In genomic region chr19:40687525-40688016, GRCh38 we compare ENCODE assay signal across 9 cellular contexts. TPM values are rescaled to one million over a fixed set of nuclear protein-coding genes. Genes with fewer than 3 reads are reported as not detected.
DNase-seq lines count a peak whose midpoint lies in the region; ATAC-seq and TF ChIP-seq lines count a peak whose summit lies in the region.
"Had no signal": no experiment of that assay in that cellular context is flagged by ENCODE, and none has a peak within 500 bp of the region (broad histone marks: within the 10 kb centered on the region; RNA-seq: fewer than 3 reads in every experiment).

No MANE protein-coding gene starts in this region.

- H3K4me1 ChIP-seq in adrenal gland (replicated peaks in 1 of 2) = peaks cover 13 to 15% of the 10 kb centered on the region in 2 donors

- DNase-seq in GM12864 (ENCODE audit: low read depth) (peak; percentile 62), adrenal gland (peak in 6 of 7 donors; percentile 39 to 86 (median 58)), left ventricle myocardium superior (peak; percentile 91), DMS79 (lab: John Stamatoyannopoulos, UW) (no peak), SKM-1 treated with dmso at 0.1 percent for 144 hours (lab: John Stamatoyannopoulos, UW; ENCODE audit: unreplicated experiment) (no peak), occipital lobe (lab: John Stamatoyannopoulos, UW) (no peak)
- no peak for DNase-seq in stimulated activated effector memory CD8-positive, alpha-beta T cell treated with anti-CD3 and anti-CD28 coated beads, Interleukin-12 subunit alpha, Interleukin-12 subunit beta, amount 100 ng/mL, for 72 hours (ENCODE audit: low spot score in 2 of 2)
- DNase-seq in stimulated activated CD4-positive, alpha-beta T cell treated with anti-CD3 and anti-CD28 coated beads, Interleukin-1b, Interleukin-23, amount 100 ng/mL, for 48 hours = no peak
- DNase-seq: MV-4-11 had no signal

- ATAC-seq in left ventricle myocardium superior = peak; percentile 54
- ATAC-seq in stimulated activated effector memory CD8-positive, alpha-beta T cell treated with anti-CD3 and anti-CD28 coated beads, Interleukin-12 subunit alpha, Interleukin-12 subunit beta, amount 100 ng/mL, for 72 hours = peak; percentile 27

- WGBS in adrenal gland, 4 donors = 56 to 72% (median 67%) methylated on average over 7 to 12 of the region's 12 CpGs

- no peaks in the 10 kb centered on the region for H3K9me3 ChIP-seq in adrenal gland (replicated peaks in 1 of 3)

- H3K27ac Mint-ChIP-seq in stimulated activated effector memory CD8-positive, alpha-beta T cell treated with anti-CD3 and anti-CD28 coated beads, Interleukin-12 subunit alpha, Interleukin-12 subunit beta, amount 100 ng/mL, for 72 hours = no peak overlapping the region

- H3K36me3 ChIP-seq in adrenal gland (replicated peaks in 1 of 2) = peaks cover 0 to 12% of the 10 kb centered on the region in 2 donors

- peak overlapping the region in 2 of 5 donors; percentile 30 to 89 for H3K27ac ChIP-seq in adrenal gland

- H3K4me3 ChIP-seq in GM12864 (ENCODE audit: low read depth, low read length) = no peak overlapping the region
- no peak overlapping the region for H3K4me3 ChIP-seq in adrenal gland

- intact Hi-C loops in adrenal gland (cut with DNase I) = no loop called here
- intact Hi-C loops in left ventricle myocardium superior (cut with micrococcal nuclease) = no loop called here

- no peak overlapping the region for H3K4me3 Mint-ChIP-seq in stimulated activated effector memory CD8-positive, alpha-beta T cell treated with anti-CD3 and anti-CD28 coated beads, Interleukin-12 subunit alpha, Interleukin-12 subunit beta, amount 100 ng/mL, for 72 hours

- no peaks in the 10 kb centered on the region for H3K9me3 Mint-ChIP-seq in stimulated activated effector memory CD8-positive, alpha-beta T cell treated with anti-CD3 and anti-CD28 coated beads, Interleukin-12 subunit alpha, Interleukin-12 subunit beta, amount 100 ng/mL, for 72 hours

- peaks cover 6% of the 10 kb centered on the region for H3K36me3 Mint-ChIP-seq in stimulated activated effector memory CD8-positive, alpha-beta T cell treated with anti-CD3 and anti-CD28 coated beads, Interleukin-12 subunit alpha, Interleukin-12 subunit beta, amount 100 ng/mL, for 72 hours

- H3K4me1 Mint-ChIP-seq in stimulated activated effector memory CD8-positive, alpha-beta T cell treated with anti-CD3 and anti-CD28 coated beads, Interleukin-12 subunit alpha, Interleukin-12 subunit beta, amount 100 ng/mL, for 72 hours = peaks cover 14% of the 10 kb centered on the region

- TF ChIP-seq CTCF in GM12864 (IDR thresholded peaks at IDR 0.05; ENCODE audit: low read depth, low read length, missing control alignments) (no peak), adrenal gland (IDR thresholded peaks at IDR 0.05) (no peak)

- H3K27me3 ChIP-seq in adrenal gland = no peaks in the 10 kb centered on the region

- TF ChIP-seq POLR2A in adrenal gland (IDR thresholded peaks at IDR 0.05) = no peak

RNA-seq across cellular contexts. Expression of gene NUMBL, which starts 2.9 kb away (rescaled TPM):
- total RNA-seq in adrenal gland (10 to 100 TPM in 7 of 8 donors, 1 to 10 TPM in 1; 9.1 to 53.5 (median 31.6) TPM), left ventricle myocardium superior (16.9 TPM), occipital lobe (18.2 TPM)
- polyA plus RNA-seq in adrenal gland = 10 to 100 TPM in 2 of 3 donors, 1 to 10 TPM in 1; 3.2 to 60.6 (median 29.7) TPM

RNA-seq across cellular contexts. Expression of gene COQ8B, which starts 29.1 kb away (rescaled TPM):
- total RNA-seq in adrenal gland (10 to 100 TPM; 21.6 to 80.4 (median 51.9) TPM), left ventricle myocardium superior (34.6 TPM), occipital lobe (28.2 TPM)
- 10 to 100 TPM; 13.7 to 69.3 (median 36.9) TPM for polyA plus RNA-seq in adrenal gland

RNA-seq across cellular contexts. Expression of gene ITPKC, which starts 29.3 kb away (rescaled TPM):
- 10 to 100 TPM; 14.9 to 36.1 (median 22.5) TPM for total RNA-seq in adrenal gland
- 10 to 100 TPM in 2 of 3 donors, 1 to 10 TPM in 1; 7.8 to 27.6 (median 24.9) TPM for polyA plus RNA-seq in adrenal gland
- total RNA-seq in left ventricle myocardium superior = 12.8 TPM
- 10.0 TPM for total RNA-seq in occipital lobe

Comparison
In these comparisons a context has a peak if more than half of its experiments do, and no peak if none do; other contexts are left out.
1. DNase-seq: peak in GM12864 (single experiment), adrenal gland (6 of 7) and left ventricle myocardium superior (single experiment); none in stimulated activated effector memory CD8-positive, alpha-beta T cell treated with anti-CD3 and anti-CD28 coated beads, Interleukin-12 subunit alpha, Interleukin-12 subunit beta, amount 100 ng/mL, for 72 hours (0 of 2), DMS79 (single experiment), stimulated activated CD4-positive, alpha-beta T cell treated with anti-CD3 and anti-CD28 coated beads, Interleukin-1b, Interleukin-23, amount 100 ng/mL, for 48 hours (single experiment), SKM-1 treated with dmso at 0.1 percent for 144 hours (single experiment) and occipital lobe (single experiment).